In genomic region chr19:38320969-38321339, GRCh38 we compare ENCODE assay signal across 10 cellular contexts. TPM values are rescaled to one million over a fixed set of nuclear protein-coding genes. Genes with fewer than 3 reads are reported as not detected.
A peak's percentile ranks its signal among the peaks of the same experiment; 100 is the strongest.
DNase-seq lines count a peak whose midpoint lies in the region; ATAC-seq and TF ChIP-seq lines count a peak whose summit lies in the region.
"Had no signal": no experiment of that assay in that cellular context is flagged by ENCODE, and none has a peak within 500 bp of the region (broad histone marks: within the 10 kb centered on the region; RNA-seq: fewer than 3 reads in every experiment).

No MANE protein-coding gene starts in this region.

- H3K27ac ChIP-seq in mesenchymal stem cell (ENCODE audit: low read length, poor library complexity, severe bottlenecking) = no peak overlapping the region

- H3K27me3 Mint-ChIP-seq in activated T-cell treated with anti-CD3 and anti-CD28 coated beads, Interleukin-2, amount 50 U/mL, for 72 hours (ENCODE audit: low read depth) = no peaks in the 10 kb centered on the region
- H3K27me3 Mint-ChIP-seq in brain (peaks cover 75% of the 10 kb centered on the region), type B pancreatic cell (peaks cover 56% of the 10 kb centered on the region)

- H3K4me1 ChIP-seq in mesenchymal stem cell (ENCODE audit: control insufficient read depth, insufficient read depth, low read depth, low read length) = peaks cover 19% of the 10 kb centered on the region

- peak overlapping the region; percentile 78 for H3K9ac ChIP-seq in mesenchymal stem cell (ENCODE audit: low read length)

- H3K18ac ChIP-seq in mesenchymal stem cell (ENCODE audit: low read depth in 1 of 2, low read length in 2 of 2) = no peak overlapping the region

- TF ChIP-seq CTCF in brain (conservative IDR thresholded peaks at IDR 0.05) (no peak), type B pancreatic cell (conservative IDR thresholded peaks at IDR 0.05) (no peak)

- no peak overlapping the region for H3K4me2 ChIP-seq in mesenchymal stem cell (ENCODE audit: low read length, poor library complexity, severe bottlenecking)

- no peak overlapping the region for H2BK15ac ChIP-seq in mesenchymal stem cell (ENCODE audit: low read depth, poor library complexity, severe bottlenecking)

- no peak overlapping the region for H3K4me3 ChIP-seq in mesenchymal stem cell (ENCODE audit: insufficient read depth in 1 of 2, low read depth in 1 of 2, low read length in 2 of 2)

- no peak for ATAC-seq in activated T-cell treated with anti-CD3 and anti-CD28 coated beads, Interleukin-2, amount 50 U/mL, for 72 hours (replicated peaks in 1 of 2)
- no peak for ATAC-seq in HG03521 (IDR thresholded peaks at IDR 0.05; ENCODE audit: unreplicated experiment)

- peaks cover 48% of the 10 kb centered on the region for H3K4me1 Mint-ChIP-seq in activated T-cell treated with anti-CD3 and anti-CD28 coated beads, Interleukin-2, amount 50 U/mL, for 72 hours (ENCODE audit: low read depth)
- peaks cover 46% of the 10 kb centered on the region for H3K4me1 Mint-ChIP-seq in brain
- H3K4me1 Mint-ChIP-seq in type B pancreatic cell (ENCODE audit: unreplicated experiment) = peaks cover 3% of the 10 kb centered on the region

- H2AK5ac ChIP-seq in mesenchymal stem cell (ENCODE audit: low read length, severe bottlenecking) = no peak overlapping the region

- H3K9me3 Mint-ChIP-seq in activated T-cell treated with anti-CD3 and anti-CD28 coated beads, Interleukin-2, amount 50 U/mL, for 72 hours = no peaks in the 10 kb centered on the region
- H3K9me3 Mint-ChIP-seq in brain (peaks cover 0 to 7% (median 1%) of the 10 kb centered on the region in 5 experiments), type B pancreatic cell (no peaks in the 10 kb centered on the region)

- H3K79me1 ChIP-seq in mesenchymal stem cell (replicated peaks; ENCODE audit: low read length, poor library complexity, severe bottlenecking) = peaks cover 5% of the 10 kb centered on the region

- no peak overlapping the region for H2BK5ac ChIP-seq in mesenchymal stem cell (ENCODE audit: low read depth, low read length, poor library complexity, severe bottlenecking)

- H3K23ac ChIP-seq in mesenchymal stem cell (ENCODE audit: low read length in 2 of 2) = no peak overlapping the region

- no peak overlapping the region for H2BK12ac ChIP-seq in mesenchymal stem cell (ENCODE audit: low read length in 2 of 2)

- DNase-seq in activated T-cell treated with anti-CD3 and anti-CD28 coated beads, Interleukin-2, amount 50 U/mL, for 72 hours = no peak
- DNase-seq in activated T-cell treated with anti-CD3 and anti-CD28 coated beads, Interleukin-2, amount 50 U/mL, for 48 hours = no peak
- DNase-seq in mesenchymal stem cell = no peak
- no peak for DNase-seq in type B pancreatic cell (ENCODE audit: extremely low spot score, unreplicated experiment)
- no peak for DNase-seq in HUDEP-2 (lab: John Stamatoyannopoulos, UW; ENCODE audit: unreplicated experiment in 76 of 76)
- no peak for DNase-seq in nucleus accumbens (lab: John Stamatoyannopoulos, UW)
- DNase-seq: activated gamma-delta T cell treated with Interleukin-2 at 50 U/mL for 16 hours, NCI-H187 treated with DMSO at 0.1 percent for 48 hours had no signal

- 98% methylated on average over 3 of the region's 3 CpGs for WGBS in mesenchymal stem cell

- H3K36me3 Mint-ChIP-seq in activated T-cell treated with anti-CD3 and anti-CD28 coated beads, Interleukin-2, amount 50 U/mL, for 72 hours (ENCODE audit: insufficient read depth in 2 of 2) = peaks cover 0 to 4% of the 10 kb centered on the region in 2 donors
- no peaks in the 10 kb centered on the region for H3K36me3 Mint-ChIP-seq in brain
- peaks cover 5% of the 10 kb centered on the region for H3K36me3 Mint-ChIP-seq in type B pancreatic cell

- no peak overlapping the region for H4K91ac ChIP-seq in mesenchymal stem cell (ENCODE audit: low read length)

- peaks cover 0 to 15% of the 10 kb centered on the region in 2 experiments for H3K27me3 ChIP-seq in mesenchymal stem cell (ENCODE audit: control insufficient read depth in 1 of 2, insufficient read depth in 1 of 2, low read length in 2 of 2)

- no peak overlapping the region for H3K4ac ChIP-seq in mesenchymal stem cell (ENCODE audit: low read depth in 1 of 2, low read length in 2 of 2)

- H2BK120ac ChIP-seq in mesenchymal stem cell (ENCODE audit: low read depth, low read length) = no peak overlapping the region

- H4K8ac ChIP-seq in mesenchymal stem cell (ENCODE audit: low read length) = no peak overlapping the region

- no peaks in the 10 kb centered on the region for H3K9me3 ChIP-seq in mesenchymal stem cell (ENCODE audit: control insufficient read depth, low read length)

- H3K36me3 ChIP-seq in mesenchymal stem cell (ENCODE audit: control insufficient read depth in 1 of 2, insufficient read depth in 2 of 2, low read depth in 1 of 2, low read length in 2 of 2) = peaks cover 0 to 7% of the 10 kb centered on the region in 2 experiments

- no peak overlapping the region for H2AFZ ChIP-seq in mesenchymal stem cell (ENCODE audit: low read depth, low read length)

- H3K4me3 Mint-ChIP-seq in activated T-cell treated with anti-CD3 and anti-CD28 coated beads, Interleukin-2, amount 50 U/mL, for 72 hours = peak overlapping the region; percentile 90 to 93
- H3K4me3 Mint-ChIP-seq in brain = peak overlapping the region; percentile 79 to 85 (median 80)
- H3K4me3 Mint-ChIP-seq in type B pancreatic cell = peak overlapping the region; percentile 81

- H3K27ac Mint-ChIP-seq in activated T-cell treated with anti-CD3 and anti-CD28 coated beads, Interleukin-2, amount 50 U/mL, for 72 hours = peak overlapping the region; percentile 14
- H3K27ac Mint-ChIP-seq in brain (no peak overlapping the region), type B pancreatic cell (no peak overlapping the region)

- H3K14ac ChIP-seq in mesenchymal stem cell (ENCODE audit: low read length in 2 of 2) = no peak overlapping the region

RNA-seq across cellular contexts. Expression of gene KCNK6, which starts 1.3 kb away (rescaled TPM):
- total RNA-seq in activated T-cell treated with anti-CD3 and anti-CD28 coated beads, Interleukin-2, amount 50 U/mL, for 72 hours = 10 to 100 TPM; 10.2 to 10.3 TPM
- 0.48 TPM for polyA plus RNA-seq in brain (ENCODE audit: insufficient read depth, low read depth, low replicate concordance)
- polyA plus RNA-seq in mesenchymal stem cell (2013, experiment 1 of 2) = 15.3 TPM
- polyA plus RNA-seq in mesenchymal stem cell (2013, experiment 2 of 2) = 15.7 TPM
- total RNA-seq in type B pancreatic cell (ENCODE audit: low replicate concordance) = 5.2 and 14.4 TPM in 2 replicates

RNA-seq across cellular contexts. Expression of gene YIF1B, which starts 5.2 kb away (rescaled TPM):
- total RNA-seq in activated T-cell treated with anti-CD3 and anti-CD28 coated beads, Interleukin-2, amount 50 U/mL, for 72 hours = 10 to 100 TPM; 70.3 TPM
- polyA plus RNA-seq in brain (ENCODE audit: insufficient read depth, low read depth, low replicate concordance) = 79.5 TPM
- polyA plus RNA-seq in mesenchymal stem cell (2013, experiment 1 of 2) = 61.1 TPM
- polyA plus RNA-seq in mesenchymal stem cell (2013, experiment 2 of 2) = 60.5 TPM
- total RNA-seq in type B pancreatic cell (ENCODE audit: low replicate concordance) = 41.0 and 42.9 TPM in 2 replicates

RNA-seq across cellular contexts. Expression of gene CATSPERG, which starts 14.7 kb away (rescaled TPM):
- 1 to 10 TPM; 6.4 to 6.7 TPM for total RNA-seq in activated T-cell treated with anti-CD3 and anti-CD28 coated beads, Interleukin-2, amount 50 U/mL, for 72 hours
- polyA plus RNA-seq in brain (ENCODE audit: insufficient read depth, low read depth, low replicate concordance) = 3.2 TPM
- polyA plus RNA-seq in mesenchymal stem cell (2013, experiment 1 of 2) = 0.14 TPM
- 0.18 TPM for polyA plus RNA-seq in mesenchymal stem cell (2013, experiment 2 of 2)
- total RNA-seq in type B pancreatic cell (ENCODE audit: low replicate concordance) = 5.2 and 11.9 TPM in 2 replicates

RNA-seq across cellular contexts. Expression of gene C19orf33, which starts 16.9 kb away (rescaled TPM):
- not detected for total RNA-seq in activated T-cell treated with anti-CD3 and anti-CD28 coated beads, Interleukin-2, amount 50 U/mL, for 72 hours
- polyA plus RNA-seq in brain (ENCODE audit: insufficient read depth, low read depth, low replicate concordance) = 3.0 TPM
- polyA plus RNA-seq in mesenchymal stem cell (2013, experiment 1 of 2) = 1.8 TPM
- 2.1 TPM for polyA plus RNA-seq in mesenchymal stem cell (2013, experiment 2 of 2)
- 46.8 and 270 TPM in 2 replicates for total RNA-seq in type B pancreatic cell (ENCODE audit: low replicate concordance)

RNA-seq across cellular contexts. Expression of gene PSMD8, which starts 53.4 kb away (rescaled TPM):
- total RNA-seq in activated T-cell treated with anti-CD3 and anti-CD28 coated beads, Interleukin-2, amount 50 U/mL, for 72 hours = 100 to 1,000 TPM; 136 to 168 TPM
- 293 TPM for polyA plus RNA-seq in brain (ENCODE audit: insufficient read depth, low read depth, low replicate concordance)
- 237 TPM for polyA plus RNA-seq in mesenchymal stem cell (2013, experiment 1 of 2)
- 242 TPM for polyA plus RNA-seq in mesenchymal stem cell (2013, experiment 2 of 2)
- 159 and 176 TPM in 2 replicates for total RNA-seq in type B pancreatic cell (ENCODE audit: low replicate concordance)
